2 cellular contexts compared by ENCODE assay signal in genomic region chr13:30408319-30409101, GRCh38.
TF ChIP-seq lines count a peak whose summit lies in the region.

No MANE protein-coding gene starts in this region.

TF ChIP-seq in SK-N-SH, 30 proteins besides CTCF, POLR2A, EP300 and RAD21 (continued from another document):
- TF ChIP-seq ZBTB33 (IDR thresholded peaks at IDR 0.05; ENCODE audit: borderline replicate concordance, low read depth) (no peak), MAX (IDR thresholded peaks at IDR 0.05; ENCODE audit: low read depth) (no peak), FOXM1 (IDR thresholded peaks at IDR 0.05; ENCODE audit: low read depth) (no peak), SIN3A (IDR thresholded peaks at IDR 0.05; ENCODE audit: borderline replicate concordance, low read depth, low read length) (no peak), SMC3 (IDR thresholded peaks at IDR 0.05; ENCODE audit: low read depth, low read length) (no peak), USF1 (IDR thresholded peaks at IDR 0.05; ENCODE audit: borderline replicate concordance, low read depth) (no peak), TAF1 (IDR thresholded peaks at IDR 0.05; ENCODE audit: borderline replicate concordance, low read depth, low read length) (no peak), ELF1 (IDR thresholded peaks at IDR 0.05) (no peak), FOXJ3 (CRISPR knock-in tag; IDR thresholded peaks at IDR 0.05) (no peak), YY1 (IDR thresholded peaks at IDR 0.05; ENCODE audit: low read depth) (no peak), NFIC (IDR thresholded peaks at IDR 0.05; ENCODE audit: borderline replicate concordance) (no peak), TCF12 (IDR thresholded peaks at IDR 0.05) (no peak), USF2 (IDR thresholded peaks at IDR 0.05; ENCODE audit: borderline replicate concordance, low read depth, low read length) (no peak), PBX3 (IDR thresholded peaks at IDR 0.05) (no peak), GATA2 (CRISPR knock-in tag; IDR thresholded peaks at IDR 0.05) (no peak), FOSL2 (IDR thresholded peaks at IDR 0.05; ENCODE audit: borderline replicate concordance, low read depth) (no peak)
TF ChIP-seq in SK-N-SH: peak in this region for 0.

TF ChIP-seq in SK-N-SH treated with all-trans-retinoic acid at 6 μM for 48 hours, 23 proteins besides CTCF, POLR2A, EP300 and RAD21:
- no peak for TF ChIP-seq PATZ1 (CRISPR knock-in tag; IDR thresholded peaks at IDR 0.05; ENCODE audit: borderline replicate concordance)
